8 cellular contexts compared by ENCODE assay signal in genomic region chr4:78775278-78776030, GRCh38. TPM values are rescaled to one million over a fixed set of nuclear protein-coding genes. Genes with fewer than 3 reads are reported as not detected.
DNase-seq lines count a peak whose midpoint lies in the region; ATAC-seq and TF ChIP-seq lines count a peak whose summit lies in the region.

No MANE protein-coding gene starts in this region.

- H3K4me3 Mint-ChIP-seq in activated B cell treated with CpG ODN at 0.5 μM for 24 hours = peak overlapping the region; percentile 97

- CTCF ChIA-PET in activated B cell treated with CpG ODN at 0.5 μM for 24 hours (lab: Charles Lee) = interaction anchor here (0.8 to 2.8 kb wide), 4 partner anchors 10 to 164 kb away, joined by 3 to 19 read pairs (median 6); no protein-coding TSS in a partner anchor

- H3K36me3 Mint-ChIP-seq in activated B cell treated with CpG ODN at 0.5 μM for 24 hours (ENCODE audit: low read depth) = peaks cover 11% of the 10 kb centered on the region

- H3K27ac ChIP-seq in caudate nucleus (ENCODE audit: low read depth, low read length) = peak overlapping the region; percentile 98

- POLR2A ChIA-PET in activated B cell treated with CpG ODN at 0.5 μM for 24 hours (lab: Charles Lee) = interaction anchor here (0.7 to 7.6 kb wide), 27 partner anchors 9 to 956 kb away, joined by 3 to 102 read pairs (median 10); no protein-coding TSS in a partner anchor

- H3K9me3 Mint-ChIP-seq in activated B cell treated with CpG ODN at 0.5 μM for 24 hours = no peaks in the 10 kb centered on the region

- no peaks in the 10 kb centered on the region for H3K27me3 Mint-ChIP-seq in activated B cell treated with CpG ODN at 0.5 μM for 24 hours

- peak; percentile 64 for DNase-seq in 8988T
- peak; percentile 55 for DNase-seq in NCI-H2171 treated with DMSO at 0.1 percent for 48 hours (lab: John Stamatoyannopoulos, UW)
- no peak for DNase-seq in activated B cell treated with CpG ODN at 0.5 μM for 24 hours
- peak in 56 of 61 donors; percentile 40 to 94 (median 82) for DNase-seq in caudate nucleus (lab: John Stamatoyannopoulos, UW)
- peak; percentile 89 for DNase-seq in islet precursor cell
- DNase-seq in stimulated activated CD4-positive, alpha-beta T cell treated with anti-CD3 and anti-CD28 coated beads, Interleukin-12 subunit alpha, Interleukin-12 subunit beta, amount 100 ng/mL, for 4 hours = peak; percentile 83

- intact Hi-C loops in activated B cell treated with CpG ODN at 0.5 μM for 24 hours (cut with micrococcal nuclease) = loop anchor here (1.0 to 10.0 kb wide), 11 partner anchors 9 to 1299 kb away; partner anchors contain the start of genes ANTXR2, CNOT6L and MRPL1

- H3K4me1 Mint-ChIP-seq in activated B cell treated with CpG ODN at 0.5 μM for 24 hours = peaks cover 19% of the 10 kb centered on the region

- H3K27ac Mint-ChIP-seq in activated B cell treated with CpG ODN at 0.5 μM for 24 hours = peak overlapping the region; percentile 99

- ATAC-seq in GM18502 (IDR thresholded peaks at IDR 0.05; ENCODE audit: poor library complexity, unreplicated experiment) (peak; percentile 65), HG02973 (IDR thresholded peaks at IDR 0.05; ENCODE audit: unreplicated experiment) (peak; percentile 44), activated B cell treated with CpG ODN at 0.5 μM for 24 hours (ENCODE audit: low read depth) (peak; percentile 60)

- no peak for TF ChIP-seq CTCF in activated B cell treated with CpG ODN at 0.5 μM for 24 hours (IDR thresholded peaks at IDR 0.05)

RNA-seq across cellular contexts. Expression of gene BMP2K, which starts 0.7 kb away (rescaled TPM):
- total RNA-seq in activated B cell treated with CpG ODN at 0.5 μM for 24 hours = 112 and 135 TPM in 2 replicates
